26 cellular contexts compared by ENCODE assay signal in genomic region chr20:35716330-35716729, GRCh38.
"Had no signal": no experiment of that assay in that cellular context is flagged by ENCODE, and none has a peak within 500 bp of the region (broad histone marks: within the 10 kb centered on the region; RNA-seq: fewer than 3 reads in every experiment).

No MANE protein-coding gene starts in this region.

- H3K27ac Mint-ChIP-seq: memory B cell; stimulated activated effector memory CD8-positive, alpha-beta T cell treated with anti-CD3 and anti-CD28 coated beads, Interleukin-12 subunit alpha, Interleukin-12 subunit beta, amount 100 ng/mL, for 72 hours; type B pancreatic cell had no signal

- H3K4me3 Mint-ChIP-seq: memory B cell; natural killer cell; stimulated activated effector memory CD8-positive, alpha-beta T cell treated with anti-CD3 and anti-CD28 coated beads, Interleukin-12 subunit alpha, Interleukin-12 subunit beta, amount 100 ng/mL, for 72 hours; type B pancreatic cell had no signal

- H3K27me3 ChIP-seq: dorsolateral prefrontal cortex, gastroesophageal sphincter, heart left ventricle, hepatocyte, right atrium auricular region, sigmoid colon, testis, tibial artery had no signal

- H3K27ac ChIP-seq: dorsolateral prefrontal cortex, epithelial cell of prostate, gastroesophageal sphincter, heart left ventricle, hepatocyte, parathyroid adenoma, right atrium auricular region, sigmoid colon, testis, tibial artery had no signal

- H2AFZ ChIP-seq: hepatocyte, parathyroid adenoma had no signal

- DNase-seq: dorsolateral prefrontal cortex; effector CD4-positive, alpha-beta T cell; foreskin fibroblast; heart left ventricle; kidney; natural killer cell; occipital lobe; sigmoid colon; stimulated activated CD4-positive, alpha-beta T cell treated with anti-CD3 and anti-CD28 coated beads, Interleukin-2, amount 100 ng/mL, for 24 hours; stimulated activated CD4-positive, alpha-beta T cell treated with anti-CD3 and anti-CD28 coated beads, Interleukin-4, amount 100 ng/mL, for 24 hours; stimulated activated naive CD8-positive, alpha-beta T cell treated with anti-CD3 and anti-CD28 coated beads, Interleukin-15, Interleukin-2, amounts not matched to agents 100 U/mL and 50 U/mL, for 24 hours; substantia nigra; testis; tibial artery had no signal

- H3K4me3 ChIP-seq: dorsolateral prefrontal cortex, gastroesophageal sphincter, heart left ventricle, hepatocyte, lung, right atrium auricular region, sigmoid colon, testis, tibial artery had no signal

- H3K4me1 ChIP-seq: parathyroid adenoma, testis had no signal

- H3K9me3 ChIP-seq: gastroesophageal sphincter, heart left ventricle, right atrium auricular region, sigmoid colon, testis, tibial artery had no signal

- ATAC-seq: esophagus mucosa; gastroesophageal sphincter; heart left ventricle; left lobe of liver; natural killer cell; stimulated activated effector memory CD8-positive, alpha-beta T cell treated with anti-CD3 and anti-CD28 coated beads, Interleukin-12 subunit alpha, Interleukin-12 subunit beta, amount 100 ng/mL, for 72 hours; stimulated activated naive CD8-positive, alpha-beta T cell treated with anti-CD3 and anti-CD28 coated beads, Interleukin-15, Interleukin-2, amounts not matched to agents 100 U/mL and 50 U/mL, for 24 hours had no signal

- H3K4me2 ChIP-seq: hepatocyte had no signal

- H3K9me3 Mint-ChIP-seq: memory B cell; natural killer cell; stimulated activated effector memory CD8-positive, alpha-beta T cell treated with anti-CD3 and anti-CD28 coated beads, Interleukin-12 subunit alpha, Interleukin-12 subunit beta, amount 100 ng/mL, for 72 hours; type B pancreatic cell had no signal

- H3K27me3 Mint-ChIP-seq: memory B cell, progenitor cell of endocrine pancreas, type B pancreatic cell had no signal
